1 cellular context compared by ENCODE assay signal in genomic region chr16:11391576-11391975, GRCh38.
A peak's percentile ranks its signal among the peaks of the same experiment; 100 is the strongest.
TF ChIP-seq lines count a peak whose summit lies in the region.

No MANE protein-coding gene starts in this region.

TF ChIP-seq in HepG2, 621 proteins besides CTCF, POLR2A, EP300 and RAD21 (continued from another document):
- TF ChIP-seq, protein P1, sequence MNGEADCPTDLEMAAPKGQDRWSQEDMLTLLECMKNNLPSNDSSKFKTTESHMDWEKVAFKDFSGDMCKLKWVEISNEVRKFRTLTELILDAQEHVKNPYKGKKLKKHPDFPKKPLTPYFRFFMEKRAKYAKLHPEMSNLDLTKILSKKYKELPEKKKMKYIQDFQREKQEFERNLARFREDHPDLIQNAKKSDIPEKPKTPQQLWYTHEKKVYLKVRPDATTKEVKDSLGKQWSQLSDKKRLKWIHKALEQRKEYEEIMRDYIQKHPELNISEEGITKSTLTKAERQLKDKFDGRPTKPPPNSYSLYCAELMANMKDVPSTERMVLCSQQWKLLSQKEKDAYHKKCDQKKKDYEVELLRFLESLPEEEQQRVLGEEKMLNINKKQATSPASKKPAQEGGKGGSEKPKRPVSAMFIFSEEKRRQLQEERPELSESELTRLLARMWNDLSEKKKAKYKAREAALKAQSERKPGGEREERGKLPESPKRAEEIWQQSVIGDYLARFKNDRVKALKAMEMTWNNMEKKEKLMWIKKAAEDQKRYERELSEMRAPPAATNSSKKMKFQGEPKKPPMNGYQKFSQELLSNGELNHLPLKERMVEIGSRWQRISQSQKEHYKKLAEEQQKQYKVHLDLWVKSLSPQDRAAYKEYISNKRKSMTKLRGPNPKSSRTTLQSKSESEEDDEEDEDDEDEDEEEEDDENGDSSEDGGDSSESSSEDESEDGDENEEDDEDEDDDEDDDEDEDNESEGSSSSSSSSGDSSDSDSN (CRISPR knock-in tag; IDR thresholded peaks at IDR 0.05): 0 out of 2 replicates have a peak, but pooled peaks have one; percentile 15
- TF ChIP-seq MXI1 (IDR thresholded peaks at IDR 0.05; ENCODE audit: borderline replicate concordance, low read depth, low read length): no peak
- TF ChIP-seq RORA (CRISPR knock-in tag; IDR thresholded peaks at IDR 0.05): no peak
- TF ChIP-seq SALL2 (CRISPR knock-in tag; IDR thresholded peaks at IDR 0.05): no peak
- TF ChIP-seq ZKSCAN1 (IDR thresholded peaks at IDR 0.05; ENCODE audit: low read length): no peak
- no peak for TF ChIP-seq SETDB1 (CRISPR knock-in tag; IDR thresholded peaks at IDR 0.05; ENCODE audit: borderline replicate concordance)
- TF ChIP-seq ZNF768 (CRISPR knock-in tag; IDR thresholded peaks at IDR 0.05): peak; percentile 9; the same call in 1 of the 2 replicates
- no peak for TF ChIP-seq ZNF503 (CRISPR knock-in tag; IDR thresholded peaks at IDR 0.05)
- no peak for TF ChIP-seq KDM4B (CRISPR knock-in tag; IDR thresholded peaks at IDR 0.05)
- no peak for TF ChIP-seq ZNF230 (CRISPR knock-in tag; IDR thresholded peaks at IDR 0.05)
- no peak for TF ChIP-seq ARNT2 (CRISPR knock-in tag; IDR thresholded peaks at IDR 0.05; ENCODE audit: low read depth)
- no peak for TF ChIP-seq ATAD3A (CRISPR knock-in tag; IDR thresholded peaks at IDR 0.05)
- TF ChIP-seq ZNF724P (CRISPR knock-in tag; IDR thresholded peaks at IDR 0.05; ENCODE audit: borderline replicate concordance): no peak
- TF ChIP-seq ZNF451 (CRISPR knock-in tag; IDR thresholded peaks at IDR 0.05): no peak
- no peak for TF ChIP-seq ZNF432 (CRISPR knock-in tag; IDR thresholded peaks at IDR 0.05; ENCODE audit: borderline replicate concordance)
- TF ChIP-seq ZNF766 (CRISPR knock-in tag; IDR thresholded peaks at IDR 0.05; ENCODE audit: borderline replicate concordance): no peak
- TF ChIP-seq, protein P2, sequence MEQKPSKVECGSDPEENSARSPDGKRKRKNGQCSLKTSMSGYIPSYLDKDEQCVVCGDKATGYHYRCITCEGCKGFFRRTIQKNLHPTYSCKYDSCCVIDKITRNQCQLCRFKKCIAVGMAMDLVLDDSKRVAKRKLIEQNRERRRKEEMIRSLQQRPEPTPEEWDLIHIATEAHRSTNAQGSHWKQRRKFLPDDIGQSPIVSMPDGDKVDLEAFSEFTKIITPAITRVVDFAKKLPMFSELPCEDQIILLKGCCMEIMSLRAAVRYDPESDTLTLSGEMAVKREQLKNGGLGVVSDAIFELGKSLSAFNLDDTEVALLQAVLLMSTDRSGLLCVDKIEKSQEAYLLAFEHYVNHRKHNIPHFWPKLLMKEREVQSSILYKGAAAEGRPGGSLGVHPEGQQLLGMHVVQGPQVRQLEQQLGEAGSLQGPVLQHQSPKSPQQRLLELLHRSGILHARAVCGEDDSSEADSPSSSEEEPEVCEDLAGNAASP (CRISPR knock-in tag; IDR thresholded peaks at IDR 0.05; ENCODE audit: borderline replicate concordance): no peak
- no peak for TF ChIP-seq ZKSCAN8 (CRISPR knock-in tag; IDR thresholded peaks at IDR 0.05; ENCODE audit: borderline replicate concordance)
- TF ChIP-seq, protein P3, sequence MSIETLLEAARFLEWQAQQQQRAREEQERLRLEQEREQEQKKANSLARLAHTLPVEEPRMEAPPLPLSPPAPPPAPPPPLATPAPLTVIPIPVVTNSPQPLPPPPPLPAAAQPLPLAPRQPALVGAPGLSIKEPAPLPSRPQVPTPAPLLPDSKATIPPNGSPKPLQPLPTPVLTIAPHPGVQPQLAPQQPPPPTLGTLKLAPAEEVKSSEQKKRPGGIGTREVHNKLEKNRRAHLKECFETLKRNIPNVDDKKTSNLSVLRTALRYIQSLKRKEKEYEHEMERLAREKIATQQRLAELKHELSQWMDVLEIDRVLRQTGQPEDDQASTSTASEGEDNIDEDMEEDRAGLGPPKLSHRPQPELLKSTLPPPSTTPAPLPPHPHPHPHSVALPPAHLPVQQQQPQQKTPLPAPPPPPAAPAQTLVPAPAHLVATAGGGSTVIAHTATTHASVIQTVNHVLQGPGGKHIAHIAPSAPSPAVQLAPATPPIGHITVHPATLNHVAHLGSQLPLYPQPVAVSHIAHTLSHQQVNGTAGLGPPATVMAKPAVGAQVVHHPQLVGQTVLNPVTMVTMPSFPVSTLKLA (IDR thresholded peaks at IDR 0.05): no peak
- TF ChIP-seq MAF1 (CRISPR knock-in tag; IDR thresholded peaks at IDR 0.05; ENCODE audit: borderline replicate concordance): no peak
TF ChIP-seq in HepG2: peak in this region for 6.
